Comparison of ENCODE assay signal across 8 cellular contexts in genomic region chr22:24592144-24592845, GRCh38. TPM values are rescaled to one million over a fixed set of nuclear protein-coding genes. Genes with fewer than 3 reads are reported as not detected.
DNase-seq lines count a peak whose midpoint lies in the region; ATAC-seq and TF ChIP-seq lines count a peak whose summit lies in the region.

No MANE protein-coding gene starts in this region.

- H3K4me3 ChIP-seq in MM.1S (ENCODE audit: low read length) (peak overlapping the region; percentile 54), coronary artery (peak overlapping the region; percentile 91)

- H3K9me3 ChIP-seq in MM.1S (replicated peaks; ENCODE audit: insufficient read depth, low read length), result no peaks in the 10 kb centered on the region

- peak; percentile 20 for DNase-seq in DMS53 (lab: John Stamatoyannopoulos, UW)
- no peak for DNase-seq in DMS53 treated with DMSO at 0.1 percent for 48 hours (lab: John Stamatoyannopoulos, UW; ENCODE audit: unreplicated experiment)
- DNase-seq in MM.1S, result no peak
- DNase-seq in coronary artery (ENCODE audit: low spot score), result peak; percentile 75
- no peak for DNase-seq in memory B cell (ENCODE audit: low spot score in 2 of 2)
- no peak for DNase-seq in type B pancreatic cell (ENCODE audit: extremely low spot score, unreplicated experiment)
- no peak for DNase-seq in MV-4-11 (lab: John Stamatoyannopoulos, UW)

- H3K4me2 ChIP-seq in MM.1S (ENCODE audit: low read depth, low read length), result peak overlapping the region; percentile 86

- no peaks in the 10 kb centered on the region for H3K9me3 Mint-ChIP-seq in memory B cell
- H3K9me3 Mint-ChIP-seq in type B pancreatic cell, result no peaks in the 10 kb centered on the region

- H3K9ac ChIP-seq in MM.1S (ENCODE audit: low read length), result no peak overlapping the region

- ATAC-seq in memory B cell (ENCODE audit: low read depth) (peak; percentile 47), GM21423 (IDR thresholded peaks at IDR 0.05; ENCODE audit: unreplicated experiment) (no peak)

- H3K9me2 ChIP-seq in MM.1S (replicated peaks; ENCODE audit: insufficient read depth, low read length), result no peaks in the 10 kb centered on the region

- H3K27me3 ChIP-seq in MM.1S (replicated peaks; ENCODE audit: insufficient read depth, low read length), result no peaks in the 10 kb centered on the region

- H3K79me2 ChIP-seq in MM.1S (ENCODE audit: low read length), result no peaks in the 10 kb centered on the region

- H3F3A ChIP-seq in MM.1S (ENCODE audit: insufficient read depth, low read length), result no peaks in the 10 kb centered on the region

- no peaks in the 10 kb centered on the region for H3K36me3 Mint-ChIP-seq in memory B cell
- no peaks in the 10 kb centered on the region for H3K36me3 Mint-ChIP-seq in type B pancreatic cell

- no peak overlapping the region for H3K27ac Mint-ChIP-seq in memory B cell
- H3K27ac Mint-ChIP-seq in type B pancreatic cell, result peak overlapping the region; percentile 77

- peak overlapping the region; percentile 82 for H3K4me3 Mint-ChIP-seq in memory B cell
- H3K4me3 Mint-ChIP-seq in type B pancreatic cell, result peak overlapping the region; percentile 94

- peak overlapping the region; percentile 70 for H2AFZ ChIP-seq in MM.1S (ENCODE audit: low read length)

- no peaks in the 10 kb centered on the region for H3K36me3 ChIP-seq in MM.1S (replicated peaks; ENCODE audit: insufficient read depth, low read length)

- peaks cover 2% of the 10 kb centered on the region for H3K4me1 Mint-ChIP-seq in memory B cell
- H3K4me1 Mint-ChIP-seq in type B pancreatic cell (ENCODE audit: unreplicated experiment), result no peaks in the 10 kb centered on the region

- H3K27me3 Mint-ChIP-seq in memory B cell (no peaks in the 10 kb centered on the region), type B pancreatic cell (no peaks in the 10 kb centered on the region)

- H3K27ac ChIP-seq in MM.1S (ENCODE audit: low read length) (no peak overlapping the region), coronary artery (peak overlapping the region; percentile 47 to 92)

- no peaks in the 10 kb centered on the region for H3K4me1 ChIP-seq in MM.1S (ENCODE audit: low read length)

- no peaks in the 10 kb centered on the region for H4K20me1 ChIP-seq in MM.1S (ENCODE audit: insufficient read depth, low read length)

- TF ChIP-seq CTCF in MM.1S (IDR thresholded peaks at IDR 0.05; ENCODE audit: low read length) (no peak), coronary artery (IDR thresholded peaks at IDR 0.05) (no peak), type B pancreatic cell (conservative IDR thresholded peaks at IDR 0.05) (no peak)

RNA-seq across cellular contexts. Expression of gene LRRC75B, which starts 0.6 kb away (rescaled TPM):
- total RNA-seq in type B pancreatic cell (ENCODE audit: low replicate concordance), result 6.5 and 18.6 TPM in 2 replicates

RNA-seq across cellular contexts. Expression of gene GGT1, which starts 10.7 kb away (rescaled TPM):
- 4.2 and 8.7 TPM in 2 replicates for total RNA-seq in type B pancreatic cell (ENCODE audit: low replicate concordance)

RNA-seq across cellular contexts. Expression of gene SNRPD3, which starts 36.5 kb away (rescaled TPM):
- 107 and 114 TPM in 2 replicates for total RNA-seq in type B pancreatic cell (ENCODE audit: low replicate concordance)

RNA-seq across cellular contexts. Expression of gene GUCD1, which starts 37.4 kb away (rescaled TPM):
- 81.8 and 98.0 TPM in 2 replicates for total RNA-seq in type B pancreatic cell (ENCODE audit: low replicate concordance)

Comparison
In these comparisons a context has a peak if more than half of its experiments do, and no peak if none do; other contexts are left out.
1. DNase-seq: peak in DMS53 (single experiment) and coronary artery (single experiment); none in DMS53 treated with DMSO at 0.1 percent for 48 hours (single experiment), MM.1S (single experiment), memory B cell (0 of 2), type B pancreatic cell (single experiment) and MV-4-11 (single experiment).